In the genomic region with DNA sequence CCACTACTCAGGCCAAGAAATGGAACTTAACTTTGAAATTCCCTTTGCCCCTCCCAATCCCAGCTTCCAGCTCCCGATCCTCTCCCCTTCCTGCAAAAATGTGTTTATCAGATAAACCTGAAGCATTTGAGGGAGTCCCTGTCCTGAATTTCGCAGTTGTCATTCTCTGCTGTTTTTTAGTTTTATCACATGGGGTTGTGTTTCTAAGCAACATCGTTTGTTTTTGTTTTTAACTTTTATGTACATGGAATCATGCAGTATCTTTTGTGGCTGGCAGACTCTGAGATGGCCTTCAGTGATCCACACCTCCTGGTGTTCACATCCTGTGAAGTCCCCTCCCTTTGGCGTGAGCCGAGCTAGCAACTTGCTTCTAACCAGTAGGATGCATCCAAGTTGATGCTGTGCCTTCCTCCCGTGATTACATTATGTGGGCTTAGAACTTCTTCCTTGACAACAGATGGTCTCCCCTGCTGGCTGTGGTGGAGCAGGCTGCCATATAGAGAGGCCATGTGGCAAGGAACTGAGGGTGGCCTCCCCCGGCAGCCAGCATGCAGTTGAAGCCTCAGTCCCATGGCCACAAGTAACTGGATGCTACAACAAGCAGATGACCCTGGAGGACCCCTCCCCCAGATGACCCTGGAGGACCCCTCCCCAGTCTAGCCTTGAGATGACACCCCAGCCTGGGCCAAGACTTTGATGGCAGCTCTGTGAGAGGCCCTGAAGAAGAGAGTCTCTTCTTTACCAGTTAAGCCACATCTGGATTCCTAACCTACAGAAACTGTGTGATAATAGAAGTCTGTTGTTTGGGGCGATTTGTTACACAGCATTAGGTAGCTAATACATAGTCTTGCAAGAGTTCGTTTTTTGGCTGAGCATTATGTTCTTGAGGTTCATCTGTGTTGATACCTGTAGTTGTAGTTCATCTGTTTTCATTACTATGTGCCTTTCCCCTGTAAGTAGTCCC, we compare ENCODE assay signal across 10 cellular contexts. TPM values are rescaled to one million over a fixed set of nuclear protein-coding genes. Genes with fewer than 3 reads are reported as not detected.
A peak's percentile ranks its signal among the peaks of the same experiment; 100 is the strongest.
DNase-seq lines count a peak whose midpoint lies in the region; ATAC-seq and TF ChIP-seq lines count a peak whose summit lies in the region.
"Had no signal": no experiment of that assay in that cellular context is flagged by ENCODE, and none has a peak within 500 bp of the region (broad histone marks: within the 10 kb centered on the region; RNA-seq: fewer than 3 reads in every experiment).

No MANE protein-coding gene starts in this region.

- H3K4me3 Mint-ChIP-seq in osteocyte (ENCODE audit: unreplicated experiment) (no peak overlapping the region), CD14-positive monocyte (no peak overlapping the region)

- H3K9me3 Mint-ChIP-seq in osteocyte (ENCODE audit: unreplicated experiment) (no peaks in the 10 kb centered on the region), CD14-positive monocyte (peaks cover 0 to 12% (median 7%) of the 10 kb centered on the region in 7 donors)

- H3K4me1 ChIP-seq in BLaER1 treated with 17β-estradiol and CSF1 and Interleukin-3, amounts not matched to agents 10 nM and 100 nM: peaks cover 25 to 64% (median 52%) of the 10 kb centered on the region in 10 experiments
- H3K4me1 ChIP-seq in PC-3 (ENCODE audit: insufficient read depth, low read length): peaks cover 53% of the 10 kb centered on the region

- DNase-seq in PC-3 (peak; percentile 42), fibroblast of the aortic adventitia (ENCODE audit: low read depth) (peak; percentile 35), osteocyte (ENCODE audit: extremely low spot score, unreplicated experiment) (no peak), GM13977 (ENCODE audit: low spot score) (no peak), CD14-positive monocyte (ENCODE audit: low spot score) (no peak), cortex of kidney (lab: John Stamatoyannopoulos, UW) (no peak), GDM1 (lab: John Stamatoyannopoulos, UW) (no peak)
- DNase-seq: Caco-2, NCI-H187 had no signal

- TF ChIP-seq CTCF in PC-3 (conservative IDR thresholded peaks at IDR 0.05; ENCODE audit: low read depth, low read length): no peak
- no peak for TF ChIP-seq CTCF in fibroblast of the aortic adventitia (IDR thresholded peaks at IDR 0.05; ENCODE audit: insufficient read depth, low read length)
- TF ChIP-seq CTCF in osteocyte (IDR thresholded peaks at IDR 0.05): no peak
- TF ChIP-seq CTCF in GM13977 (IDR thresholded peaks at IDR 0.05; ENCODE audit: extremely low read depth, insufficient read depth, missing control alignments): no peak
- TF ChIP-seq CTCF in CD14-positive monocyte (IDR thresholded peaks at IDR 0.05): no peak

- ATAC-seq in PC-3: no peak

- intact Hi-C loops in PC-3 (cut with micrococcal nuclease): loop anchor here (2.0 to 10.0 kb wide), 2 partner anchors 27 to 115 kb away; a partner anchor contains a TSS
- intact Hi-C loops in CD14-positive monocyte (cut with micrococcal nuclease): no loop called here

- no peaks in the 10 kb centered on the region for H3K9me2 ChIP-seq in PC-3 (replicated peaks; ENCODE audit: low read length)

- peaks cover 0 to 3% (median 0%) of the 10 kb centered on the region in 11 experiments; a peak in 1 of 22 replicates for H3K27me3 ChIP-seq in BLaER1 treated with 17β-estradiol and CSF1 and Interleukin-3, amounts not matched to agents 10 nM and 100 nM
- H3K27me3 ChIP-seq in PC-3 (ENCODE audit: low read length): no peaks in the 10 kb centered on the region

- H3K36me3 Mint-ChIP-seq in osteocyte (ENCODE audit: unreplicated experiment) (peaks cover 2% of the 10 kb centered on the region), CD14-positive monocyte (peaks cover 0 to 2% of the 10 kb centered on the region in 2 donors)

- H3K27ac Mint-ChIP-seq in osteocyte (ENCODE audit: unreplicated experiment) (peak overlapping the region; percentile 93), CD14-positive monocyte (no peak overlapping the region)

- no peak overlapping the region for H3K27ac ChIP-seq in BLaER1 treated with 17β-estradiol and CSF1 and Interleukin-3, amounts not matched to agents 10 nM and 100 nM
- peak overlapping the region; percentile 96 for H3K27ac ChIP-seq in PC-3 (ENCODE audit: low read length)

- no peaks in the 10 kb centered on the region for H3K27me3 Mint-ChIP-seq in osteocyte (ENCODE audit: unreplicated experiment)
- peaks cover 6 to 23% (median 13%) of the 10 kb centered on the region in 3 donors for H3K27me3 Mint-ChIP-seq in CD14-positive monocyte (ENCODE audit: low read depth in 3 of 3)

- BruUV-seq in PC-3 (replicated peaks; lab: Mats Ljungman, UMichigan): no TSS peak

- H3K79me2 ChIP-seq in PC-3 (ENCODE audit: low read length): peaks cover 92% of the 10 kb centered on the region

- no peaks in the 10 kb centered on the region for H3K36me3 ChIP-seq in BLaER1 treated with 17β-estradiol and CSF1 and Interleukin-3, amounts not matched to agents 10 nM and 100 nM
- 0 out of 2 replicates have a peak, but pooled peaks cover 3% of the 10 kb centered on the region for H3K36me3 ChIP-seq in PC-3 (ENCODE audit: low read depth, low read length)

- H3K9me3 ChIP-seq in BLaER1 treated with 17β-estradiol and CSF1 and Interleukin-3, amounts not matched to agents 10 nM and 100 nM (replicated peaks in 1 of 11): peaks cover 6 to 9% (median 7%) of the 10 kb centered on the region in 11 experiments; a peak in 18 of 22 replicates
- H3K9me3 ChIP-seq in PC-3 (ENCODE audit: low read length): no peaks in the 10 kb centered on the region

- H3K4me1 Mint-ChIP-seq in osteocyte (ENCODE audit: unreplicated experiment) (peaks cover 86% of the 10 kb centered on the region), CD14-positive monocyte (peaks cover 29% of the 10 kb centered on the region)

- H3K4me2 ChIP-seq in BLaER1 treated with 17β-estradiol and CSF1 and Interleukin-3, amounts not matched to agents 10 nM and 100 nM: peak overlapping the region in 8 of 11 experiments; percentile 40 to 92 (median 80); a peak in 7 of 22 replicates
- H3K4me2 ChIP-seq in PC-3 (ENCODE audit: low read length): peak overlapping the region; percentile 90

- POLR2A ChIA-PET in PC-3 (lab: Charles Lee; ENCODE audit: unreplicated experiment): interaction anchor here (0.7 to 1.2 kb wide), 2 partner anchors 48 to 135 kb away, joined by 4 to 7 read pairs; no protein-coding TSS in a partner anchor

- no peak overlapping the region for H3K4me3 ChIP-seq in BLaER1 treated with 17β-estradiol and CSF1 and Interleukin-3, amounts not matched to agents 10 nM and 100 nM
- H3K4me3 ChIP-seq in PC-3 (ENCODE audit: low read length) (peak overlapping the region; percentile 64), fibroblast of the aortic adventitia (ENCODE audit: low read depth, low read length) (no peak overlapping the region)

- H4K20me1 ChIP-seq in BLaER1 treated with 17β-estradiol and CSF1 and Interleukin-3, amounts not matched to agents 10 nM and 100 nM: peaks cover 0 to 2% (median 0%) of the 10 kb centered on the region in 11 experiments; a peak in 1 of 22 replicates
- no peaks in the 10 kb centered on the region for H4K20me1 ChIP-seq in PC-3 (ENCODE audit: low read length)

- H3F3A ChIP-seq in PC-3 (ENCODE audit: low read length, unreplicated experiment): peaks cover 19% of the 10 kb centered on the region

- H3K9ac ChIP-seq in BLaER1 treated with 17β-estradiol and CSF1 and Interleukin-3, amounts not matched to agents 10 nM and 100 nM: no peak overlapping the region
- peak overlapping the region; percentile 75 for H3K9ac ChIP-seq in PC-3 (ENCODE audit: low read length)

- no peak overlapping the region for H2AFZ ChIP-seq in PC-3 (ENCODE audit: low read length)

- CTCF ChIA-PET in PC-3 (lab: Charles Lee): interaction anchor here (0.9 kb wide), 1 partner anchor 26 kb away, joined by 3 read pairs; no protein-coding TSS in a partner anchor

- in situ Hi-C loops in GM13977 (cut with MboI; ENCODE audit: low pct_unique_long_range_greater_than_20kb, low sequenced_read_pairs, unreplicated experiment): no loop called here

RNA-seq across cellular contexts. Expression of a gene that starts 27.7 kb away (rescaled TPM):
- total RNA-seq in PC-3 (2014; rRNA removed) (35.2 and 47.3 TPM in 2 replicates), fibroblast of the aortic adventitia (ENCODE audit: low replicate concordance) (32.2 and 49.7 TPM in 2 replicates), osteocyte (60.1 and 62.1 TPM in 2 replicates)
- polyA plus RNA-seq in CD14-positive monocyte: 1 to 10 TPM in 1 of 2 donors, under 1 TPM in 1; 0.66 to 1.6 TPM

Comparison
In these comparisons a context has a peak if more than half of its experiments do, and no peak if none do; other contexts are left out.
1. DNase-seq: peak in PC-3 (single experiment) and fibroblast of the aortic adventitia (single experiment); none in osteocyte (single experiment), GM13977 (single experiment), CD14-positive monocyte (single experiment), cortex of kidney (single experiment) and GDM1 (single experiment).